ENCODE assay signal across 28 cellular contexts in the genomic region with DNA sequence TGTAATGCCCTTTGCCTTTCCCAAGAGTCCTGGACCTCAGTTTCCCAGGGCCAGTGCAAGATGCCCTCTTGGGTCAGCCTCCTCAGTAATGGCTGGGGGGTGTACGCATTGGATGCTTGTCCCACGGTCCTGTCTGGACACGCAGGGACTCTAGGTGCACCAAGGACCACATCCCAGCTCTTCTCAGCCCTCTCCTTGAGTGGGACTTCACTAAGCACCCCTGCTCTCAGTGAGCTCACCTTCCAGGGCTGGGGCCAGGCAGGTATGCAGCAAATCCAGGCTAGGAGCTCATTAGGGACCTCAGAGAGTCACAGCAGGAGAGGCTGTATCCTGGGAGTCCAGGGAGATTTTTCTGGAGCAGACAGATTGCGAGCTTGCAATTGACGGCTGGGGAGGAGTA.
"Had no signal": no experiment of that assay in that cellular context is flagged by ENCODE, and none has a peak within 500 bp of the region (broad histone marks: within the 10 kb centered on the region; RNA-seq: fewer than 3 reads in every experiment).

No MANE protein-coding gene starts in this region.

- ATAC-seq: foreskin keratinocyte; gastroesophageal sphincter; heart left ventricle; left colon; lower lobe of right lung; mucosa of descending colon; natural killer cell treated with Interleukin-12 subunit alpha and Interleukin-12 subunit beta and Interleukin-15 and Interleukin-18, amount 100 ng/mL, for 72 hours; pancreas; sciatic nerve; stimulated activated memory B cell treated with anti-CD40 and anti-IgM and Interleukin-4, amounts not matched to agents 10 μg/mL and 1 μg/mL and 100 μg/mL, for 72 hours; stimulated activated naive CD8-positive, alpha-beta T cell treated with anti-CD3 and anti-CD28 coated beads, Interleukin-15, Interleukin-2, amounts not matched to agents 100 U/mL and 50 U/mL, for 24 hours; upper lobe of right lung had no signal

- H3K4me1 ChIP-seq: foreskin keratinocyte, lower lobe of right lung, pancreas, suprapubic skin, upper lobe of right lung, uterus had no signal

- H3K27me3 ChIP-seq: esophagus muscularis mucosa, foreskin keratinocyte, gastroesophageal sphincter, heart left ventricle, neutrophil, pancreas, suprapubic skin, transverse colon, upper lobe of right lung, uterus had no signal

- H3K4me3 ChIP-seq: coronary artery, esophagus muscularis mucosa, gastroesophageal sphincter, heart left ventricle, left ventricle myocardium inferior, lower lobe of right lung, mucosa of descending colon, pancreas, suprapubic skin, transverse colon, upper lobe of right lung, uterus had no signal

- H3K27ac ChIP-seq: coronary artery, esophagus muscularis mucosa, foreskin keratinocyte, gastroesophageal sphincter, heart left ventricle, left ventricle myocardium inferior, lower lobe of right lung, neutrophil, pancreas, suprapubic skin, upper lobe of right lung, uterus had no signal

- H3K9me3 ChIP-seq: esophagus muscularis mucosa, gastroesophageal sphincter, heart left ventricle, left ventricle myocardium inferior, lower lobe of right lung, mucosa of descending colon, neutrophil, pancreas, suprapubic skin, transverse colon, upper lobe of right lung, uterus had no signal

- H3K36me3 ChIP-seq: uterus had no signal

- DNase-seq: dermis blood vessel endothelial cell; effector memory CD4-positive, alpha-beta T cell; foreskin keratinocyte; heart left ventricle; hypothalamus; immature natural killer cell; islet precursor cell; kidney glomerular epithelial cell; left ventricle myocardium inferior; lower lobe of right lung; mucosa of descending colon; naive B cell; pancreas; stimulated activated CD4-positive, alpha-beta T cell treated with anti-CD3 and anti-CD28 coated beads, Interleukin-2, amount 100 ng/mL, for 24 hours; stimulated activated CD4-positive, alpha-beta T cell treated with anti-CD3 and anti-CD28 coated beads, Interleukin-4, amount 100 ng/mL, for 24 hours; stimulated activated naive CD8-positive, alpha-beta T cell treated with anti-CD3 and anti-CD28 coated beads, Interleukin-15, Interleukin-2, amounts not matched to agents 100 U/mL and 50 U/mL, for 24 hours; transverse colon; upper lobe of right lung; uterus had no signal
